Comparison of ENCODE assay signal across 8 cellular contexts in the genomic region with DNA sequence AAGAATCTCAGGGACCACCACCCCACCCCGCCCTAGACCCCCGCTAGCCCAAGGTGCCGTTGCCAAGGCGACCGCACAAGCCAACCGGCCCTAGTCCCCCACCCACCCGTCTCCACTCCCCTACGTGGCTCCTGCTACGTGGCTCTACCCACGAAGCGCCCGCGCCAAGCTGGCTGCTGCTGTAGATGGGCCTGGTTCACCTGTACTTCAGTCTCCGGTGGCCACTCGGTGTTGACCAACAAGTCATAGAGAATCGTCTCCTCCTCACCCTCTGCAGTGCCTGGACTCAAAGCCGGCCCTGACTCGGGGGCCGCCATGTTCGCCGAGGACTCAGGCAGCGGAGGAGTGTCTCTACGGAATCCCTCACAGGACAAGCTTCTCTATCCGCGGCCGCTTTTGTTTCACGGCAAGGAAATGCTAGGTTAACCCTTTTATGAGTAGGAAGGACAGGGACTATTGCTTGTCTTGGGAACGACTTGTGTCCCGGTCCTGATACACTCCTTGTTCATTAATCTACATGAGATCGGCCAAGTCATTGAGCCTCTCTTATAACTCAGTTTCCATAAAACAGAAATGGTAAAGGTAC.
DNase-seq lines count a peak whose midpoint lies in the region; ATAC-seq and FAIRE-seq lines count a peak whose summit lies in the region.

NBAS (minus strand) TSS at position 347 of the 586 bp plus-strand sequence; CDS start at position 317, 30 bp downstream.

- peak; percentile 78 for FAIRE-seq in islet of Langerhans (lab: Jason Lieb, UNC)

- DNase-seq in AG08396 (ENCODE audit: low spot score) (peak; percentile 86), NCI-H345 treated with DMSO at 0.1 percent for 48 hours (lab: John Stamatoyannopoulos, UW; ENCODE audit: unreplicated experiment) (peak; percentile 93)
- DNase-seq in central memory CD8-positive, alpha-beta T cell (ENCODE audit: low spot score in 2 of 2), result peak; percentile 42 to 49
- peak; percentile 72 for DNase-seq in stimulated activated CD4-positive, alpha-beta T cell treated with anti-CD3 and anti-CD28 coated beads, Interleukin-12 subunit alpha, Interleukin-12 subunit beta, amount 100 ng/mL, for 4 hours

- H3K27ac Mint-ChIP-seq in central memory CD8-positive, alpha-beta T cell (ENCODE audit: low read depth), result peak within 1 kb of the TSS; percentile 97

- peak within 1 kb of the TSS; percentile 96 for H3K4me3 Mint-ChIP-seq in central memory CD8-positive, alpha-beta T cell

- H3K4me1 Mint-ChIP-seq in central memory CD8-positive, alpha-beta T cell, result peaks cover 31% of the 10 kb centered on the region

- H3K27me3 Mint-ChIP-seq in central memory CD8-positive, alpha-beta T cell, result no peaks in the 10 kb centered on the region

- peaks cover 11% of the 10 kb centered on the region for H3K36me3 Mint-ChIP-seq in central memory CD8-positive, alpha-beta T cell (ENCODE audit: insufficient read depth)

- ATAC-seq in GM18909 (IDR thresholded peaks at IDR 0.05; ENCODE audit: poor library complexity, unreplicated experiment) (peak; percentile 89), HG03175 (IDR thresholded peaks at IDR 0.05; ENCODE audit: unreplicated experiment) (peak; percentile 84)
- ATAC-seq in activated CD4-positive, CD25-positive, alpha-beta regulatory T cell treated with anti-CD3 and anti-CD28 coated beads, Interleukin-2, amount 50 U/mL, for 24 hours, result peak; percentile 79 to 82
- peak; percentile 79 for ATAC-seq in central memory CD8-positive, alpha-beta T cell (replicated peaks; ENCODE audit: extremely low read depth, poor library complexity, severe bottlenecking)

- H3K9me3 Mint-ChIP-seq in central memory CD8-positive, alpha-beta T cell, result no peaks in the 10 kb centered on the region

Comparison
In these comparisons a context has a peak if more than half of its experiments do, and no peak if none do; other contexts are left out.
1. Peak in every context shown above with its lines: DNase-seq and ATAC-seq.